ENCODE assay signal across 10 cellular contexts in genomic region chr15:34336333-34336732, GRCh38. TPM values are rescaled to one million over a fixed set of nuclear protein-coding genes. Genes with fewer than 3 reads are reported as not detected.
DNase-seq lines count a peak whose midpoint lies in the region; ATAC-seq and TF ChIP-seq lines count a peak whose summit lies in the region.
"Had no signal": no experiment of that assay in that cellular context is flagged by ENCODE, and none has a peak within 500 bp of the region (broad histone marks: within the 10 kb centered on the region; RNA-seq: fewer than 3 reads in every experiment).

No MANE protein-coding gene starts in this region.

- H3K36me3 ChIP-seq in Panc1 (ENCODE audit: control insufficient read depth, insufficient read depth, low read length) (peaks cover 6% of the 10 kb centered on the region), esophagus (ENCODE audit: control insufficient read depth in 2 of 2, insufficient read depth in 2 of 2, low read length in 1 of 2) (no peaks in the 10 kb centered on the region)

- H3K27me3 Mint-ChIP-seq in activated CD4-positive, alpha-beta T cell treated with anti-CD3 and anti-CD28 coated beads for 36 hours, result no peaks in the 10 kb centered on the region

- no peak for ATAC-seq in activated CD4-positive, alpha-beta T cell treated with anti-CD3 and anti-CD28 coated beads for 36 hours
- no peak for ATAC-seq in Panc1
- ATAC-seq in stimulated activated effector memory CD8-positive, alpha-beta T cell treated with anti-CD3 and anti-CD28 coated beads, Interleukin-12 subunit alpha, Interleukin-12 subunit beta, amount 100 ng/mL, for 72 hours, result no peak
- ATAC-seq in omental fat pad (ENCODE audit: low FRiP score), result no peak
- no peak for ATAC-seq in GM19351 (IDR thresholded peaks at IDR 0.05; ENCODE audit: unreplicated experiment)
- ATAC-seq in GM19324 (IDR thresholded peaks at IDR 0.05; ENCODE audit: low FRiP score, unreplicated experiment), result no peak

- H3K9me3 ChIP-seq in Panc1 (ENCODE audit: control insufficient read depth, insufficient read depth, low read depth, low read length), result no peaks in the 10 kb centered on the region
- no peaks in the 10 kb centered on the region for H3K9me3 ChIP-seq in esophagus (ENCODE audit: control insufficient read depth in 2 of 2, insufficient read depth in 1 of 2, low read depth in 1 of 2, low read length in 1 of 2)
- H3K9me3 ChIP-seq: BE2C had no signal

- H3K27ac ChIP-seq in Panc1 (ENCODE audit: low read length), result peak overlapping the region; percentile 58
- H3K27ac ChIP-seq in esophagus (ENCODE audit: low read depth in 2 of 2, low read length in 1 of 2), result peak overlapping the region in 1 of 2 donors; percentile 58

- H3K4me1 Mint-ChIP-seq in activated CD4-positive, alpha-beta T cell treated with anti-CD3 and anti-CD28 coated beads for 36 hours, result peaks cover 74% of the 10 kb centered on the region
- H3K4me1 Mint-ChIP-seq in stimulated activated effector memory CD8-positive, alpha-beta T cell treated with anti-CD3 and anti-CD28 coated beads, Interleukin-12 subunit alpha, Interleukin-12 subunit beta, amount 100 ng/mL, for 72 hours, result peaks cover 41% of the 10 kb centered on the region

- peak overlapping the region; percentile 83 for H3K4me3 Mint-ChIP-seq in activated CD4-positive, alpha-beta T cell treated with anti-CD3 and anti-CD28 coated beads for 36 hours
- H3K4me3 Mint-ChIP-seq in stimulated activated effector memory CD8-positive, alpha-beta T cell treated with anti-CD3 and anti-CD28 coated beads, Interleukin-12 subunit alpha, Interleukin-12 subunit beta, amount 100 ng/mL, for 72 hours, result peak overlapping the region; percentile 96

- CTCF ChIA-PET in activated CD4-positive, alpha-beta T cell treated with anti-CD3 and anti-CD28 coated beads for 36 hours (lab: Charles Lee), result interaction anchor here (0.6 to 4.6 kb wide), 8 partner anchors 11 to 127 kb away, joined by 3 to 17 read pairs (median 6); partner anchors contain the start of genes KATNBL1 and LPCAT4
- CTCF ChIA-PET in Panc1 (lab: Charles Lee), result no interaction called here

- intact Hi-C loops in activated CD4-positive, alpha-beta T cell treated with anti-CD3 and anti-CD28 coated beads for 36 hours (cut with DNase I, micrococcal nuclease), result loop anchor here (5.0 kb wide), 3 partner anchors 114 to 651 kb away; partner anchors contain the start of genes AVEN (in 2 of the 2) and ZNF770 (in 1 of the 2)
- intact Hi-C loops in Panc1 (cut with micrococcal nuclease; ENCODE audit: unreplicated experiment), result no loop called here

- peak overlapping the region; percentile 97 for H3K27ac Mint-ChIP-seq in activated CD4-positive, alpha-beta T cell treated with anti-CD3 and anti-CD28 coated beads for 36 hours
- H3K27ac Mint-ChIP-seq in stimulated activated effector memory CD8-positive, alpha-beta T cell treated with anti-CD3 and anti-CD28 coated beads, Interleukin-12 subunit alpha, Interleukin-12 subunit beta, amount 100 ng/mL, for 72 hours, result peak overlapping the region; percentile 95

- POLR2A ChIA-PET in activated CD4-positive, alpha-beta T cell treated with anti-CD3 and anti-CD28 coated beads for 36 hours (lab: Charles Lee), result interaction anchor here (2.4 kb wide), 1 partner anchor 8 kb away, joined by 12 read pairs; no protein-coding TSS in a partner anchor
- POLR2A ChIA-PET in Panc1 (lab: Charles Lee), result no interaction called here

- H3K4me3 ChIP-seq in Panc1 (ENCODE audit: low read depth in 2 of 2, low read length in 2 of 2) (peak overlapping the region; percentile 67 to 85), esophagus (ENCODE audit: low read depth in 1 of 2, low read length in 2 of 2) (peak overlapping the region; percentile 32 to 64)

- no peaks in the 10 kb centered on the region for H3K9me3 Mint-ChIP-seq in activated CD4-positive, alpha-beta T cell treated with anti-CD3 and anti-CD28 coated beads for 36 hours (ENCODE audit: low read depth)
- H3K9me3 Mint-ChIP-seq in stimulated activated effector memory CD8-positive, alpha-beta T cell treated with anti-CD3 and anti-CD28 coated beads, Interleukin-12 subunit alpha, Interleukin-12 subunit beta, amount 100 ng/mL, for 72 hours, result no peaks in the 10 kb centered on the region

- TF ChIP-seq CTCF in Panc1 (IDR thresholded peaks at IDR 0.05) (no peak), omental fat pad (IDR thresholded peaks at IDR 0.05) (no peak)

- H3K27me3 ChIP-seq in Panc1 (ENCODE audit: control insufficient read depth, insufficient read depth, low read length) (no peaks in the 10 kb centered on the region), esophagus (ENCODE audit: control insufficient read depth in 1 of 2, insufficient read depth in 2 of 2, low read length in 2 of 2) (no peaks in the 10 kb centered on the region)
- H3K27me3 ChIP-seq: BE2C had no signal

- 80 to 85% methylated on average over 14 of the region's 14 CpGs for whole genome bisulfite sequencing in esophagus, 2 donors

- no TSS peak for BruUV-seq in Panc1 (replicated peaks; lab: Mats Ljungman, UMichigan)

- peak; percentile 25 for DNase-seq in activated CD4-positive, alpha-beta T cell treated with anti-CD3 and anti-CD28 coated beads for 36 hours
- no peak for DNase-seq in activated CD4-positive, alpha-beta T cell treated with anti-CD3 and anti-CD28 coated beads for 4 hours
- DNase-seq in Panc1 (ENCODE audit: low read depth, low spot score) (no peak), omental fat pad (ENCODE audit: low spot score) (no peak)
- DNase-seq in stimulated activated effector memory CD8-positive, alpha-beta T cell treated with anti-CD3 and anti-CD28 coated beads, Interleukin-12 subunit alpha, Interleukin-12 subunit beta, amount 100 ng/mL, for 72 hours (ENCODE audit: low spot score in 2 of 2), result no peak
- DNase-seq: BE2C had no signal

- H3K4me1 ChIP-seq in Panc1 (ENCODE audit: control insufficient read depth, insufficient read depth, low read length) (peaks cover 37% of the 10 kb centered on the region), esophagus (ENCODE audit: control insufficient read depth in 2 of 2, insufficient read depth in 2 of 2, low read length in 1 of 2) (peaks cover 0 to 4% of the 10 kb centered on the region in 2 donors)
- H3K4me1 ChIP-seq: BE2C had no signal

- H3K36me3 Mint-ChIP-seq in activated CD4-positive, alpha-beta T cell treated with anti-CD3 and anti-CD28 coated beads for 36 hours (ENCODE audit: low read depth), result peaks cover 30% of the 10 kb centered on the region
- H3K36me3 Mint-ChIP-seq in stimulated activated effector memory CD8-positive, alpha-beta T cell treated with anti-CD3 and anti-CD28 coated beads, Interleukin-12 subunit alpha, Interleukin-12 subunit beta, amount 100 ng/mL, for 72 hours, result peaks cover 48% of the 10 kb centered on the region

- in situ Hi-C loops in Panc1 (cut with HindIII; ENCODE audit: low pct_unique_long_range_greater_than_20kb, low sequenced_read_pairs), result no loop called here

RNA-seq across cellular contexts. Expression of gene SLC12A6, which starts 1.2 kb away (rescaled TPM):
- total RNA-seq in activated CD4-positive, alpha-beta T cell treated with anti-CD3 and anti-CD28 coated beads for 36 hours, result 10 to 100 TPM; 18.2 to 22.1 TPM
- 19.5 TPM for total RNA-seq in Panc1 (2021; ENCODE audit: unreplicated experiment)
- 11.0 TPM for polyA plus RNA-seq in Panc1 (2012; ENCODE audit: insufficient read length)
- polyA plus RNA-seq in esophagus, result 10 to 100 TPM; 16.1 to 21.5 TPM
- 10 to 100 TPM; 20.0 to 43.3 (median 33.5) TPM for total RNA-seq in omental fat pad

RNA-seq across cellular contexts. Expression of gene NOP10, which starts 6.6 kb away (rescaled TPM):
- total RNA-seq in activated CD4-positive, alpha-beta T cell treated with anti-CD3 and anti-CD28 coated beads for 36 hours, result 100 to 1,000 TPM; 217 to 313 TPM
- total RNA-seq in Panc1 (2021; ENCODE audit: unreplicated experiment) (306 TPM), omental fat pad (100 to 1,000 TPM; 137 to 194 (median 166) TPM)
- 308 TPM for polyA plus RNA-seq in Panc1 (2012; ENCODE audit: insufficient read length)
- 100 to 1,000 TPM; 203 to 276 TPM for polyA plus RNA-seq in esophagus

RNA-seq across cellular contexts. Expression of gene NUTM1, which starts 6.8 kb away (rescaled TPM):
- total RNA-seq in activated CD4-positive, alpha-beta T cell treated with anti-CD3 and anti-CD28 coated beads for 36 hours, result not detected
- 0.05 TPM for total RNA-seq in Panc1 (2021; ENCODE audit: unreplicated experiment)
- polyA plus RNA-seq in Panc1 (2012; ENCODE audit: insufficient read length), result not detected
- polyA plus RNA-seq in esophagus, result not detected
- not detected for total RNA-seq in omental fat pad
- total RNA-seq: bronchial epithelial cell had no signal

RNA-seq across cellular contexts. Expression of gene LPCAT4, which starts 30.7 kb away (rescaled TPM):
- 10 to 100 TPM; 44.4 to 52.7 TPM for total RNA-seq in activated CD4-positive, alpha-beta T cell treated with anti-CD3 and anti-CD28 coated beads for 36 hours
- total RNA-seq in Panc1 (2021; ENCODE audit: unreplicated experiment) (58.5 TPM), omental fat pad (10 to 100 TPM in 2 of 4 donors, 1 to 10 TPM in 2; 5.8 to 28.7 (median 13.3) TPM)
- 76.3 TPM for polyA plus RNA-seq in Panc1 (2012; ENCODE audit: insufficient read length)
- polyA plus RNA-seq in esophagus, result 100 to 1,000 TPM in 1 of 2 donors, 10 to 100 TPM in 1; 45.6 to 125 TPM
